In the genomic region with DNA sequence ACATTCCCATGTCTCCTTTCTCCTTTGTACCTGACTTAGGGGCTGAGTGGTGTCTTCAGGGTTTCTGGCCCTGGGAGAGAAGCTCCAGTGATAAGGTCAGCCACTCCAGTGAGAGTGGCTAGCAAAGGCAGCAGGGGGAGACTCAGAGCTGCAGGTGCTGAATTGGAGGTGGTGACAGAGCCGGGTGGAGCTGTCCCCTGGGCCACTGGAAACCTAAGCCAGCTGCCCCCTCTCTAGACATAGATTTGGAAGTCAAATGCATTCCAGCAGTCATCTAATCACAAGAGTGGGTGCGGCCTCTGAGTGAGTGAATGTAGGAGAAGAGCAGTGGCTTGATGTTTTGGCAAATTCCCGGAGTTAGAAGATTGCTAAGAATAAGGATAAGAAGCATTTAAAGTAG, we compare ENCODE assay signal across 9 cellular contexts. TPM values are rescaled to one million over a fixed set of nuclear protein-coding genes. Genes with fewer than 3 reads are reported as not detected.
DNase-seq lines count a peak whose midpoint lies in the region; ATAC-seq, FAIRE-seq and TF ChIP-seq lines count a peak whose summit lies in the region.
"Had no signal": no experiment of that assay in that cellular context is flagged by ENCODE, and none has a peak within 500 bp of the region (broad histone marks: within the 10 kb centered on the region; RNA-seq: fewer than 3 reads in every experiment).

No MANE protein-coding gene starts in this region.

- DNase-seq in Calu3 = peak; percentile 50
- no peak for DNase-seq in HFF-Myc (ENCODE audit: extremely low read depth, low read depth)
- DNase-seq in activated CD8-positive, alpha-beta T cell treated with anti-CD3 and anti-CD28 coated beads for 36 hours = no peak
- peak; percentile 39 for DNase-seq in HepG2 (ENCODE audit: low spot score)
- no peak for DNase-seq in dorsolateral prefrontal cortex
- no peak for DNase-seq in HCEC 1CT
- DNase-seq in GM12891 (ENCODE audit: insufficient read length, low spot score) = no peak
- DNase-seq: NCI-H2171 had no signal

- H3K4me3 Mint-ChIP-seq in Calu3 (ENCODE audit: low read depth, unreplicated experiment) = peak overlapping the region; percentile 27
- no peak overlapping the region for H3K4me3 Mint-ChIP-seq in activated CD8-positive, alpha-beta T cell treated with anti-CD3 and anti-CD28 coated beads for 36 hours

- no peaks in the 10 kb centered on the region for H3K36me3 ChIP-seq in HepG2 (replicated peaks in 1 of 2; ENCODE audit: control insufficient read depth in 1 of 2, insufficient read depth in 2 of 2, low read length in 2 of 2)

- H3K79me2 ChIP-seq in HepG2 (ENCODE audit: insufficient read depth, low read length) = no peaks in the 10 kb centered on the region

- BruUV-seq in Calu3 (replicated peaks; lab: Mats Ljungman, UMichigan) (no TSS peak), HepG2 (replicated peaks; lab: Mats Ljungman, UMichigan) (no TSS peak)

- WGBS in HepG2 (ENCODE audit: low lambda C conversion rate) = 60% methylated on average over 3 of the region's 3 CpGs

- H3K9me3 ChIP-seq in HepG2 (ENCODE audit: low read length) = no peaks in the 10 kb centered on the region

- intact Hi-C loops in Calu3 (cut with micrococcal nuclease; ENCODE audit: unreplicated experiment) = loop anchor here (1.0 kb wide), 1 partner anchor 86 kb away; no protein-coding TSS in a partner anchor
- intact Hi-C loops in activated CD8-positive, alpha-beta T cell treated with anti-CD3 and anti-CD28 coated beads for 36 hours (cut with micrococcal nuclease) = no loop called here
- intact Hi-C loops in HepG2 (cut with micrococcal nuclease; ENCODE audit: unreplicated experiment) = loop anchor here (1.0 kb wide), 1 partner anchor 86 kb away; no protein-coding TSS in a partner anchor
- intact Hi-C loops in dorsolateral prefrontal cortex (cut with DNase I) = no loop called here

- peak; percentile 50; the same call in 1 of the 2 replicates for TF ChIP-seq RAD21 in HepG2 (CRISPR knock-in tag; IDR thresholded peaks at IDR 0.05)

- POLR2A ChIA-PET in activated CD8-positive, alpha-beta T cell treated with anti-CD3 and anti-CD28 coated beads for 36 hours (lab: Charles Lee) = no interaction called here
- POLR2A ChIA-PET in HepG2 (lab: Yijun Ruan, JAX) = no interaction called here

- no peaks in the 10 kb centered on the region for H3K27me3 Mint-ChIP-seq in Calu3 (ENCODE audit: unreplicated experiment)
- H3K27me3 Mint-ChIP-seq in activated CD8-positive, alpha-beta T cell treated with anti-CD3 and anti-CD28 coated beads for 36 hours = peaks cover 7% of the 10 kb centered on the region

- FAIRE-seq in HepG2 (lab: Jason Lieb, UNC) = no peak
- FAIRE-seq in GM12891 (lab: Jason Lieb, UNC) = no peak

- ATAC-seq in activated CD8-positive, alpha-beta T cell treated with anti-CD3 and anti-CD28 coated beads for 36 hours = peak; percentile 42
- ATAC-seq in HepG2 (peak; percentile 95), HG03521 (IDR thresholded peaks at IDR 0.05; ENCODE audit: unreplicated experiment) (no peak)

- CTCF ChIA-PET in Calu3 (lab: Charles Lee) (interaction anchor here (1.0 kb wide), 1 partner anchor 9 kb away, joined by 5 read pairs; no protein-coding TSS in a partner anchor), HepG2 (lab: Yijun Ruan, JAX; ENCODE audit: low intra/inter-chr PET ratio, low total read pairs) (interaction anchor here (1.4 kb wide), 1 partner anchor 86 kb away, joined by 4 read pairs; no protein-coding TSS in a partner anchor)
- CTCF ChIA-PET in activated CD8-positive, alpha-beta T cell treated with anti-CD3 and anti-CD28 coated beads for 36 hours (lab: Charles Lee) = interaction anchor here (1.1 to 1.9 kb wide), 2 partner anchors 10 to 17 kb away, joined by 3 to 5 read pairs; no protein-coding TSS in a partner anchor

- H3K27me3 ChIP-seq in HepG2 (ENCODE audit: control insufficient read depth in 1 of 2, insufficient read depth in 2 of 2, low read length in 2 of 2) (no peaks in the 10 kb centered on the region), dorsolateral prefrontal cortex (no peaks in the 10 kb centered on the region)

- H3K27ac ChIP-seq in HepG2 (ENCODE audit: extremely low read length, insufficient read depth, low read length) = no peak overlapping the region
- H3K27ac ChIP-seq in dorsolateral prefrontal cortex = peak overlapping the region in 28 of 59 donors; percentile 0 to 94 (median 40)

- peaks cover 37% of the 10 kb centered on the region for H3K4me1 Mint-ChIP-seq in Calu3 (ENCODE audit: low read depth, unreplicated experiment)
- peaks cover 16% of the 10 kb centered on the region for H3K4me1 Mint-ChIP-seq in activated CD8-positive, alpha-beta T cell treated with anti-CD3 and anti-CD28 coated beads for 36 hours (ENCODE audit: low read depth)

- no peak overlapping the region for H3K9ac ChIP-seq in HepG2 (ENCODE audit: insufficient read depth, low read depth, low read length)

- no peak overlapping the region for H2AFZ ChIP-seq in HepG2 (ENCODE audit: low read length)

- TF ChIP-seq EP300 in HepG2 (IDR thresholded peaks at IDR 0.05; ENCODE audit: low read depth in 2 of 2, low read length in 2 of 2) (no peak), HepG2 (CRISPR knock-in tag; IDR thresholded peaks at IDR 0.05; ENCODE audit: borderline replicate concordance) (no peak)

- in situ Hi-C loops in HepG2 (cut with HindIII; ENCODE audit: extremely low pct_ligation_motif_present, low pct_unique_long_range_greater_than_20kb) = loop anchor here (5.0 kb wide), 1 partner anchor 85 kb away; no protein-coding TSS in a partner anchor

- TF ChIP-seq POLR2A in HepG2 (IDR thresholded peaks at IDR 0.05; ENCODE audit: insufficient read depth in 1 of 2, low read depth in 2 of 2, low read length in 2 of 2) (no peak), GM12891 (IDR thresholded peaks at IDR 0.05; ENCODE audit: low read depth, low read length) (no peak)

- H3K4me3 ChIP-seq in HFF-Myc (replicated peaks; ENCODE audit: low read depth, low read length) (no peak overlapping the region), HepG2 (replicated peaks in 1 of 3; ENCODE audit: insufficient read depth in 1 of 3, low read depth in 2 of 3, low read length in 3 of 3) (no peak overlapping the region), dorsolateral prefrontal cortex (peak overlapping the region in 3 of 59 donors; percentile 0 to 24 (median 10))

- H4K20me1 ChIP-seq in HepG2 (ENCODE audit: insufficient read depth, low read length) = no peaks in the 10 kb centered on the region

- peaks cover 7% of the 10 kb centered on the region; the same call in 1 of the 2 replicates for H3K4me1 ChIP-seq in HepG2 (ENCODE audit: insufficient read depth, low read length)

- H3K36me3 Mint-ChIP-seq in Calu3 (ENCODE audit: insufficient read depth, unreplicated experiment) = peaks cover 19% of the 10 kb centered on the region
- H3K36me3 Mint-ChIP-seq in activated CD8-positive, alpha-beta T cell treated with anti-CD3 and anti-CD28 coated beads for 36 hours (ENCODE audit: low read depth) = no peaks in the 10 kb centered on the region

- H3K27ac Mint-ChIP-seq in Calu3 (ENCODE audit: unreplicated experiment) = peak overlapping the region; percentile 57
- H3K27ac Mint-ChIP-seq in activated CD8-positive, alpha-beta T cell treated with anti-CD3 and anti-CD28 coated beads for 36 hours = no peak overlapping the region

- TF ChIP-seq CTCF in Calu3 (IDR thresholded peaks at IDR 0.05; ENCODE audit: unreplicated experiment) (no peak), HFF-Myc (IDR thresholded peaks at IDR 0.05; ENCODE audit: low read depth, low read length, missing control alignments) (peak; percentile 30), HepG2 (CRISPR knock-in tag; IDR thresholded peaks at IDR 0.05) (peak; percentile 70), dorsolateral prefrontal cortex (IDR thresholded peaks at IDR 0.05 in 54 of 56, conservative IDR thresholded peaks at IDR 0.05 in 2 of 56; ENCODE audit: low read depth in 1 of 56, partially characterized antibody in 56 of 56) (no peak)
- no peak for TF ChIP-seq CTCF in activated CD8-positive, alpha-beta T cell treated with anti-CD3 and anti-CD28 coated beads for 36 hours (IDR thresholded peaks at IDR 0.05)

- H3K9me3 Mint-ChIP-seq in Calu3 (ENCODE audit: low read depth, unreplicated experiment) = no peaks in the 10 kb centered on the region
- H3K9me3 Mint-ChIP-seq in activated CD8-positive, alpha-beta T cell treated with anti-CD3 and anti-CD28 coated beads for 36 hours = no peaks in the 10 kb centered on the region

- H3K4me2 ChIP-seq in HepG2 (ENCODE audit: low read depth, low read length) = no peak overlapping the region

TF ChIP-seq in HepG2, 621 proteins besides CTCF, POLR2A, EP300 and RAD21 (continues in another document):
- no peak for TF ChIP-seq ZNF282 (IDR thresholded peaks at IDR 0.05; ENCODE audit: partially characterized antibody)

TF ChIP-seq in GM12891, 5 proteins besides CTCF, POLR2A, EP300 and RAD21 (continues in another document):
- TF ChIP-seq PAX5 (IDR thresholded peaks at IDR 0.05; ENCODE audit: insufficient read depth, low read length, severe bottlenecking) (no peak), TAF1 (IDR thresholded peaks at IDR 0.05; ENCODE audit: low read depth, low read length) (no peak)

RNA-seq across cellular contexts. Expression of a gene that starts 28.5 kb away (rescaled TPM):
- 35.5 and 49.6 TPM in 2 replicates for total RNA-seq in Calu3 (2022)
- total RNA-seq in activated CD8-positive, alpha-beta T cell treated with anti-CD3 and anti-CD28 coated beads for 36 hours = 1 to 10 TPM in 1 of 2 experiments, under 1 TPM in 1; 0.63 to 1.4 TPM
- 4.2 and 7.0 TPM in 2 replicates for total RNA-seq in HepG2 (2016; rRNA removed; fragmentation: Illumina TruSeq; extraction: Trizol)
- total RNA-seq in HepG2 (2016; cell fraction: cytosol; rRNA removed; fragmentation: Illumina TruSeq; extraction: Trizol; ENCODE audit: low read depth) = 1.8 and 2.6 TPM in 2 replicates
- total RNA-seq in HepG2 (2016; cell fraction: insoluble cytoplasmic fraction; rRNA removed; fragmentation: Illumina TruSeq; extraction: Trizol) = 3.7 and 4.1 TPM in 2 replicates
- 1.2 and 1.3 TPM in 2 replicates for total RNA-seq in HepG2 (2016; cell fraction: membrane; rRNA removed; fragmentation: Illumina TruSeq; extraction: Trizol)
- 5.2 and 6.5 TPM in 2 replicates for total RNA-seq in HepG2 (2016; cell fraction: nucleus; rRNA removed; fragmentation: Illumina TruSeq; extraction: Trizol)
- polyA plus RNA-seq in HepG2 (2011; rRNA removed) = 2.1 and 2.9 TPM in 2 replicates
- polyA plus RNA-seq in HepG2 (2011; cell fraction: cytosol; rRNA removed) = 2.1 and 2.4 TPM in 2 replicates
- polyA plus RNA-seq in HepG2 (2011; cell fraction: nucleus; rRNA removed) = 2.8 and 4.0 TPM in 2 replicates
- polyA plus RNA-seq in HepG2 (2012) = 1.9 and 2.8 TPM in 2 replicates
- 0.27 and 0.29 TPM in 2 replicates for polyA plus RNA-seq in HepG2 (2016; cell fraction: cytosol; fragmentation: Illumina TruSeq; extraction: Trizol; ENCODE audit: low read depth)
- polyA plus RNA-seq in HepG2 (2016; cell fraction: insoluble cytoplasmic fraction; fragmentation: Illumina TruSeq; extraction: Trizol; ENCODE audit: low read depth) = 2.8 and 2.9 TPM in 2 replicates
- 0.50 and 0.55 TPM in 2 replicates for polyA plus RNA-seq in HepG2 (2016; cell fraction: membrane; fragmentation: Illumina TruSeq; extraction: Trizol; ENCODE audit: low read depth)
- 2.9 and 3.5 TPM in 2 replicates for polyA plus RNA-seq in HepG2 (2016; cell fraction: nucleus; fragmentation: Illumina TruSeq; extraction: Trizol; ENCODE audit: insufficient read depth, low read depth)
- polyA minus RNA-seq in HepG2 (2011; rRNA and poly(A)+ RNA removed; ENCODE audit: low replicate concordance) = 10.3 and 18.9 TPM in 2 replicates
- polyA minus RNA-seq in HepG2 (2011; cell fraction: cytosol; rRNA and poly(A)+ RNA removed) = 4.3 and 6.3 TPM in 2 replicates
- polyA minus RNA-seq in HepG2 (2011; cell fraction: nucleus; rRNA and poly(A)+ RNA removed) = 10.4 and 12.2 TPM in 2 replicates
- 100 to 1,000 TPM; 287 to 703 (median 456) TPM for total RNA-seq in dorsolateral prefrontal cortex
- polyA plus RNA-seq in GM12891 (2012; ENCODE audit: low read depth, missing spikeins) = 0.54 TPM

Comparison
In these comparisons a context has a peak if more than half of its experiments do, and no peak if none do; other contexts are left out.
1. DNase-seq: peak in Calu3 (single experiment) and HepG2 (single experiment); none in HFF-Myc (single experiment), activated CD8-positive, alpha-beta T cell treated with anti-CD3 and anti-CD28 coated beads for 36 hours (single experiment), dorsolateral prefrontal cortex (0 of 10), HCEC 1CT (single experiment) and GM12891 (single experiment).
2. CTCF ChIP-seq: peak in HFF-Myc (single experiment) and HepG2 (single experiment); none in Calu3 (single experiment), activated CD8-positive, alpha-beta T cell treated with anti-CD3 and anti-CD28 coated beads for 36 hours (single experiment) and dorsolateral prefrontal cortex (0 of 56).
3. intact Hi-C loops: an anchor here in Calu3 (1.0 kb wide) and HepG2 (1.0 kb wide); none called in activated CD8-positive, alpha-beta T cell treated with anti-CD3 and anti-CD28 coated beads for 36 hours and dorsolateral prefrontal cortex.